1 cellular context compared by ENCODE assay signal in genomic region chr2:32863326-32863725, GRCh38.
TF ChIP-seq lines count a peak whose summit lies in the region.

No MANE protein-coding gene starts in this region.

TF ChIP-seq in IMR-90, 13 proteins besides CTCF, POLR2A, EP300 and RAD21 (continued from another document):
- TF ChIP-seq ELK1 (IDR thresholded peaks at IDR 0.05; ENCODE audit: borderline replicate concordance, low read depth, low read length) (no peak), FOS (IDR thresholded peaks at IDR 0.05; ENCODE audit: low read depth, low read length) (no peak), CHD1 (IDR thresholded peaks at IDR 0.05; ENCODE audit: low read depth, low read length) (no peak), RCOR1 (IDR thresholded peaks at IDR 0.05; ENCODE audit: insufficient replicate concordance, low read length) (no peak)
TF ChIP-seq in IMR-90: peak in this region for 0.
